14 cellular contexts compared by ENCODE assay signal in the genomic region with DNA sequence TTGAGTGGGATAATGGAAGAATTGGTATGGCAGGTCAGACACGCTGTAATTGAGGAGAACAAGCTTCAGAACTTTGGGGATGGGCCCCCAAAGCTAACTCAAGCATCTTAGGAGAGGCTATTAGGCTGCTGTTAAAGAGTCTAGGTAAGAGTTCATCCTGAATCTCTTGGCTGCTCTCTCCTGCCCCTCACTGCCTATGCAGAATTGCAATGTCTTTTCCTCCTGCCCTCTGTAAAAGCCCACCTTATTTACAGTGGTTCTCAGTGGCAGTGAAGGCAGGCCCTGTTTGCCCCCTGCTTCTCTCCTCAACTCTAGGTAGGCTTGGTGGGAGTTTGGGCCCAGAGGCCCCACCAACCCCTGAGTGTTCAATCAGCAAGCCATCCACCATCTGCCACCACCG. TPM values are rescaled to one million over a fixed set of nuclear protein-coding genes. Genes with fewer than 3 reads are reported as not detected.
DNase-seq lines count a peak whose midpoint lies in the region; ATAC-seq and TF ChIP-seq lines count a peak whose summit lies in the region.
"Had no signal": no experiment of that assay in that cellular context is flagged by ENCODE, and none has a peak within 500 bp of the region (broad histone marks: within the 10 kb centered on the region; RNA-seq: fewer than 3 reads in every experiment).

No MANE protein-coding gene starts in this region.

- no peak for TF ChIP-seq CTCF in WTC11 (IDR thresholded peaks at IDR 0.05)
- TF ChIP-seq CTCF in nephron progenitor cell (IDR thresholded peaks at IDR 0.05) = no peak
- TF ChIP-seq CTCF in suprapubic skin (IDR thresholded peaks at IDR 0.05) = no peak

- WGBS in suprapubic skin = 85% methylated on average over 2 of the region's 2 CpGs

- CTCF ChIA-PET in WTC11 (lab: Charles Lee) = no interaction called here

- POLR2A ChIA-PET in WTC11 (lab: Charles Lee) = no interaction called here

- peaks cover 14% of the 10 kb centered on the region for H3K4me1 Mint-ChIP-seq in WTC11
- peaks cover 51% of the 10 kb centered on the region for H3K4me1 Mint-ChIP-seq in nephron progenitor cell

- no peak for TF ChIP-seq EP300 in suprapubic skin (IDR thresholded peaks at IDR 0.05)

- no peaks in the 10 kb centered on the region for H3K9me3 Mint-ChIP-seq in WTC11
- no peaks in the 10 kb centered on the region for H3K9me3 Mint-ChIP-seq in nephron progenitor cell
- H3K9me3 Mint-ChIP-seq: CD4-positive, alpha-beta T cell; T-helper 1 cell treated with Interleukin-12 subunit alpha and Interleukin-12 subunit beta and Interleukin-4 antibody, amounts not matched to agents 30 μg/mL and 1 μg/mL, for 36 hours had no signal

- peaks cover 3% of the 10 kb centered on the region for H3K4me1 ChIP-seq in suprapubic skin

- H3K36me3 ChIP-seq in H7 (replicated peaks; ENCODE audit: control insufficient read depth, insufficient read depth, low read length) = no peaks in the 10 kb centered on the region
- H3K36me3 ChIP-seq in suprapubic skin = no peaks in the 10 kb centered on the region

- TF ChIP-seq POLR2A in suprapubic skin (IDR thresholded peaks at IDR 0.05) = no peak

- H3K9me3 ChIP-seq in suprapubic skin = no peaks in the 10 kb centered on the region

- peak; percentile 76 for ATAC-seq in WTC11
- ATAC-seq in HG03469 (IDR thresholded peaks at IDR 0.05; ENCODE audit: unreplicated experiment) = no peak
- ATAC-seq in GM18870 (IDR thresholded peaks at IDR 0.05; ENCODE audit: unreplicated experiment) = no peak

- H3K36me3 Mint-ChIP-seq in WTC11 (no peaks in the 10 kb centered on the region), nephron progenitor cell (ENCODE audit: low read depth) (no peaks in the 10 kb centered on the region)

- H3K27me3 ChIP-seq in H7 (ENCODE audit: control insufficient read depth, insufficient read depth, low read length) (no peaks in the 10 kb centered on the region), suprapubic skin (no peaks in the 10 kb centered on the region)

- H3K27ac Mint-ChIP-seq in WTC11 = no peak overlapping the region
- peak overlapping the region; percentile 40 for H3K27ac Mint-ChIP-seq in nephron progenitor cell
- H3K27ac Mint-ChIP-seq: CD4-positive, alpha-beta T cell; T-helper 1 cell treated with Interleukin-12 subunit alpha and Interleukin-12 subunit beta and Interleukin-4 antibody, amounts not matched to agents 30 μg/mL and 1 μg/mL, for 36 hours had no signal

- H3K27me3 Mint-ChIP-seq in WTC11 (ENCODE audit: low read depth) = no peaks in the 10 kb centered on the region
- peaks cover 7% of the 10 kb centered on the region for H3K27me3 Mint-ChIP-seq in nephron progenitor cell (ENCODE audit: low read depth, poor library complexity)
- H3K27me3 Mint-ChIP-seq: CD4-positive, alpha-beta T cell had no signal

- H3K4me3 ChIP-seq in H7 (ENCODE audit: insufficient read depth, low read depth, low read length) (no peak overlapping the region), suprapubic skin (no peak overlapping the region)

- no peak overlapping the region for H3K27ac ChIP-seq in suprapubic skin

- peak; percentile 38 for DNase-seq in DMS 273 treated with DMSO at 0.1 percent for 48 hours (lab: John Stamatoyannopoulos, UW)
- DNase-seq in H7 = peak; percentile 22
- DNase-seq in WTC11 (ENCODE audit: low spot score) = no peak
- DNase-seq in nephron progenitor cell = no peak
- DNase-seq in suprapubic skin (ENCODE audit: low spot score in 2 of 2) = no peak
- DNase-seq: ACHN; Calu3; CD4-positive, alpha-beta T cell; NCI-H2081; NCI-H774; SHP77 had no signal

- H3K4me3 Mint-ChIP-seq in WTC11 (no peak overlapping the region), nephron progenitor cell (no peak overlapping the region)
- H3K4me3 Mint-ChIP-seq: CD4-positive, alpha-beta T cell; T-helper 1 cell treated with Interleukin-12 subunit alpha and Interleukin-12 subunit beta and Interleukin-4 antibody, amounts not matched to agents 30 μg/mL and 1 μg/mL, for 36 hours had no signal

TF ChIP-seq in WTC11, 78 proteins besides CTCF, POLR2A, EP300 and RAD21:
- no peak for TF ChIP-seq TCF7 (CRISPR knock-in tag; IDR thresholded peaks at IDR 0.05; ENCODE audit: low read depth)
- no peak for TF ChIP-seq ZBTB21 (CRISPR knock-in tag; IDR thresholded peaks at IDR 0.05; ENCODE audit: borderline replicate concordance)
- TF ChIP-seq HMGA2 (CRISPR knock-in tag; IDR thresholded peaks at IDR 0.05) = no peak
- TF ChIP-seq, protein P1, sequence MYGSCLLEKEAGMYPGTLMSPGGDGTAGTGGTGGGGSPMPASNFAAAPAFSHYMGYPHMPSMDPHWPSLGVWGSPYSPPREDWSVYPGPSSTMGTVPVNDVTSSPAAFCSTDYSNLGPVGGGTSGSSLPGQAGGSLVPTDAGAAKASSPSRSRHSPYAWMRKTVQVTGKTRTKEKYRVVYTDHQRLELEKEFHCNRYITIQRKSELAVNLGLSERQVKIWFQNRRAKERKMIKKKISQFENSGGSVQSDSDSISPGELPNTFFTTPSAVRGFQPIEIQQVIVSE (CRISPR knock-in tag; IDR thresholded peaks at IDR 0.05; ENCODE audit: borderline replicate concordance) = no peak
- TF ChIP-seq FOXP4 (CRISPR knock-in tag; IDR thresholded peaks at IDR 0.05) = no peak
- no peak for TF ChIP-seq E2F5 (CRISPR knock-in tag; IDR thresholded peaks at IDR 0.05)
- TF ChIP-seq IRF2 (CRISPR knock-in tag; IDR thresholded peaks at IDR 0.05; ENCODE audit: borderline replicate concordance, low read depth) = no peak
- no peak for TF ChIP-seq NR3C1 (CRISPR knock-in tag; conservative IDR thresholded peaks at IDR 0.05; ENCODE audit: low read depth)
- TF ChIP-seq EMX1 (CRISPR knock-in tag; IDR thresholded peaks at IDR 0.05) = no peak
- TF ChIP-seq IRF1 (CRISPR knock-in tag; IDR thresholded peaks at IDR 0.05) = no peak
- TF ChIP-seq, protein P2, sequence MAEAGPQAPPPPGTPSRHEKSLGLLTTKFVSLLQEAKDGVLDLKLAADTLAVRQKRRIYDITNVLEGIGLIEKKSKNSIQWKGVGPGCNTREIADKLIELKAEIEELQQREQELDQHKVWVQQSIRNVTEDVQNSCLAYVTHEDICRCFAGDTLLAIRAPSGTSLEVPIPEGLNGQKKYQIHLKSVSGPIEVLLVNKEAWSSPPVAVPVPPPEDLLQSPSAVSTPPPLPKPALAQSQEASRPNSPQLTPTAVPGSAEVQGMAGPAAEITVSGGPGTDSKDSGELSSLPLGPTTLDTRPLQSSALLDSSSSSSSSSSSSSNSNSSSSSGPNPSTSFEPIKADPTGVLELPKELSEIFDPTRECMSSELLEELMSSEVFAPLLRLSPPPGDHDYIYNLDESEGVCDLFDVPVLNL (CRISPR knock-in tag; IDR thresholded peaks at IDR 0.05; ENCODE audit: borderline replicate concordance, low read depth) = no peak
- no peak for TF ChIP-seq ETV6 (CRISPR knock-in tag; IDR thresholded peaks at IDR 0.05)
- TF ChIP-seq ZNF263 (CRISPR knock-in tag; IDR thresholded peaks at IDR 0.05; ENCODE audit: low read depth) = no peak

RNA-seq across cellular contexts. Expression of gene LYRM2, which starts 55.0 kb away (rescaled TPM):
- 5.1 and 5.8 TPM in 2 replicates for total RNA-seq in H7 (2014; rRNA removed; shearing (Covaris generic))
- 21.3 to 22.2 TPM (median 21.8 TPM) in 3 replicates for total RNA-seq in WTC11 (2021)
- total RNA-seq in suprapubic skin = 10 to 100 TPM in 3 of 4 donors, 1 to 10 TPM in 1; 8.1 to 19.5 (median 14.4) TPM

Comparison
In these comparisons a context has a peak if more than half of its experiments do, and no peak if none do; other contexts are left out.
1. DNase-seq: peak in DMS 273 treated with DMSO at 0.1 percent for 48 hours (single experiment) and H7 (single experiment); none in WTC11 (single experiment), nephron progenitor cell (single experiment) and suprapubic skin (0 of 2).